In genomic region chr6:133042550-133043120, GRCh38 we compare ENCODE assay signal across 1 cellular context.
TF ChIP-seq lines count a peak whose summit lies in the region.

No MANE protein-coding gene starts in this region.

TF ChIP-seq in SK-N-SH treated with all-trans-retinoic acid at 6 μM for 48 hours, 23 proteins besides CTCF, POLR2A, EP300 and RAD21 (continued from another document):
- TF ChIP-seq, protein P1, sequence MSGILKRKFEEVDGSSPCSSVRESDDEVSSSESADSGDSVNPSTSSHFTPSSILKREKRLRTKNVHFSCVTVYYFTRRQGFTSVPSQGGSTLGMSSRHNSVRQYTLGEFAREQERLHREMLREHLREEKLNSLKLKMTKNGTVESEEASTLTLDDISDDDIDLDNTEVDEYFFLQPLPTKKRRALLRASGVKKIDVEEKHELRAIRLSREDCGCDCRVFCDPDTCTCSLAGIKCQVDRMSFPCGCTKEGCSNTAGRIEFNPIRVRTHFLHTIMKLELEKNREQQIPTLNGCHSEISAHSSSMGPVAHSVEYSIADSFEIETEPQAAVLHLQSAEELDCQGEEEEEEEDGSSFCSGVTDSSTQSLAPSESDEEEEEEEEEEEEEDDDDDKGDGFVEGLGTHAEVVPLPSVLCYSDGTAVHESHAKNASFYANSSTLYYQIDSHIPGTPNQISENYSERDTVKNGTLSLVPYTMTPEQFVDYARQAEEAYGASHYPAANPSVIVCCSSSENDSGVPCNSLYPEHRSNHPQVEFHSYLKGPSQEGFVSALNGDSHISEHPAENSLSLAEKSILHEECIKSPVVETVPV (CRISPR knock-in tag; IDR thresholded peaks at IDR 0.05) = no peak
- TF ChIP-seq POU6F1 (CRISPR knock-in tag; IDR thresholded peaks at IDR 0.05; ENCODE audit: borderline replicate concordance, low read depth) (no peak), TSHZ2 (CRISPR knock-in tag; IDR thresholded peaks at IDR 0.05) (no peak), SNAI2 (CRISPR knock-in tag; IDR thresholded peaks at IDR 0.05) (no peak), ISL1 (CRISPR knock-in tag; IDR thresholded peaks at IDR 0.05) (no peak), OSR1 (CRISPR knock-in tag; IDR thresholded peaks at IDR 0.05) (no peak)
